10 cellular contexts compared by ENCODE assay signal in the genomic region with DNA sequence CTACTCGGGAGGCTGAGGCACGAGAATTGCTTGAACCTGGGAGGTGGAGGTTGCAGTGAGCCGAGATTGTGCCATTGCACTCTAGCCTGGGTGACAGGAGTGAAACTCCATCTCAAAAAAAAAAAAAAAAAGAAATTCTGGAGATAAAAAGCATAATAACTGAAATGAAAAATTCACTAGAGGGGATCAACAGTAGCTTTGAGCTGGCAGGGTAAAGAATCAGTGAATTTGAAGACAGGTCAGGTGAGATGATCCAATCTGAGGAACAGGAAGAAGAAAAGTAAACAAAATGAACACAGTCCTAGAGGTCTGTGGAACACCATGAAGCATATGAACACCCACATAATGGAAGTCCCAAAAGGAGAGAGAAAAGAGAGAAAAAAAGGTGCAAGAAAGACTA. TPM values are rescaled to one million over a fixed set of nuclear protein-coding genes. Genes with fewer than 3 reads are reported as not detected.
"Had no signal": no experiment of that assay in that cellular context is flagged by ENCODE, and none has a peak within 500 bp of the region (broad histone marks: within the 10 kb centered on the region; RNA-seq: fewer than 3 reads in every experiment).

No MANE protein-coding gene starts in this region.

- H3K4me1 ChIP-seq: HAP-1 had no signal

- FAIRE-seq: HTR-8/SVneo had no signal

- ATAC-seq: HCT116 had no signal

- H3K9ac ChIP-seq: GM23248 had no signal

- H2AFZ ChIP-seq: GM23248 had no signal

- H3K4me1 Mint-ChIP-seq: IgD-negative memory B cell had no signal

- H3K27ac ChIP-seq: GM23248 had no signal

- H3K36me3 ChIP-seq: HAP-1 had no signal

- H3K4me3 ChIP-seq: GM23248, HAP-1 had no signal

- H3K27ac Mint-ChIP-seq: IgD-negative memory B cell had no signal

- DNase-seq: GM23248, GOT3, H7, KG1 had no signal

RNA-seq across cellular contexts. Expression of gene SYN1, which starts 22.4 kb away (rescaled TPM):
- total RNA-seq: GM23248, H4, HT-29 had no signal
- polyA plus RNA-seq: IgD-negative memory B cell had no signal

RNA-seq across cellular contexts. Expression of gene CFP, which starts 32.5 kb away (rescaled TPM):
- total RNA-seq: GM23248, H4 had no signal
- polyA plus RNA-seq: GM23248 had no signal
